ENCODE assay signal across 11 cellular contexts in genomic region chr2:40372278-40372580, GRCh38.
A peak's percentile ranks its signal among the peaks of the same experiment; 100 is the strongest.
DNase-seq lines count a peak whose midpoint lies in the region; ATAC-seq, FAIRE-seq and TF ChIP-seq lines count a peak whose summit lies in the region.
"Had no signal": no experiment of that assay in that cellular context is flagged by ENCODE, and none has a peak within 500 bp of the region (broad histone marks: within the 10 kb centered on the region; RNA-seq: fewer than 3 reads in every experiment).

No MANE protein-coding gene starts in this region.

- H3K4me1 ChIP-seq in astrocyte (ENCODE audit: insufficient read depth, low read length), result peaks cover 36% of the 10 kb centered on the region
- peaks cover 24% of the 10 kb centered on the region for H3K4me1 ChIP-seq in mesodermal cell (ENCODE audit: control insufficient read depth, insufficient read depth, low read length, poor library complexity, severe bottlenecking)
- peaks cover 16% of the 10 kb centered on the region for H3K4me1 ChIP-seq in stomach smooth muscle (ENCODE audit: control insufficient read depth, insufficient read depth, low read length)
- H3K4me1 ChIP-seq in prostate gland (replicated peaks), result no peaks in the 10 kb centered on the region

- H3K9me3 Mint-ChIP-seq in HFFc6, result no peaks in the 10 kb centered on the region
- no peaks in the 10 kb centered on the region for H3K9me3 Mint-ChIP-seq in astrocyte (ENCODE audit: unreplicated experiment)
- H3K9me3 Mint-ChIP-seq in activated naive CD4-positive, alpha-beta T cell treated with anti-CD3 and anti-CD28 coated beads, Interleukin-2, amount 10 ng/mL, durations not matched to agents 7 days and 5 days, result no peaks in the 10 kb centered on the region

- H3K27me3 Mint-ChIP-seq in HFFc6 (ENCODE audit: insufficient read depth) (no peaks in the 10 kb centered on the region), astrocyte (ENCODE audit: low read depth, unreplicated experiment) (no peaks in the 10 kb centered on the region)
- no peaks in the 10 kb centered on the region for H3K27me3 Mint-ChIP-seq in activated naive CD4-positive, alpha-beta T cell treated with anti-CD3 and anti-CD28 coated beads, Interleukin-2, amount 10 ng/mL, durations not matched to agents 7 days and 5 days

- H3K4me3 Mint-ChIP-seq in HFFc6 (peak overlapping the region; percentile 81), astrocyte (ENCODE audit: unreplicated experiment) (no peak overlapping the region)
- no peak overlapping the region for H3K4me3 Mint-ChIP-seq in activated naive CD4-positive, alpha-beta T cell treated with anti-CD3 and anti-CD28 coated beads, Interleukin-2, amount 10 ng/mL, durations not matched to agents 7 days and 5 days

- TF ChIP-seq CTCF in HFFc6 (IDR thresholded peaks at IDR 0.05) (no peak), astrocyte (IDR thresholded peaks at IDR 0.05; ENCODE audit: insufficient read depth, low read depth, low read length) (no peak), prostate gland (IDR thresholded peaks at IDR 0.05) (no peak)

- CTCF ChIA-PET in activated naive CD4-positive, alpha-beta T cell treated with anti-CD3 and anti-CD28 coated beads, Interleukin-2, amount 10 ng/mL, durations not matched to agents 7 days and 5 days (lab: Charles Lee), result no interaction called here

- no peaks in the 10 kb centered on the region for H3K79me2 ChIP-seq in astrocyte (ENCODE audit: insufficient read depth, low read length)

- WGBS in mesodermal cell (ENCODE audit: insufficient coverage in 2 of 2), 2 experiments, result 74 to 89% methylated on average over 1 to 2 of the region's 2 CpGs
- WGBS in prostate gland, result 34% methylated on average over 2 of the region's 2 CpGs

- peak overlapping the region; percentile 99 for H3K27ac Mint-ChIP-seq in HFFc6
- peak overlapping the region; percentile 94 for H3K27ac Mint-ChIP-seq in astrocyte (ENCODE audit: unreplicated experiment)
- no peak overlapping the region for H3K27ac Mint-ChIP-seq in activated naive CD4-positive, alpha-beta T cell treated with anti-CD3 and anti-CD28 coated beads, Interleukin-2, amount 10 ng/mL, durations not matched to agents 7 days and 5 days

- H3K27ac ChIP-seq in astrocyte (ENCODE audit: low read depth, low read length), result peak overlapping the region; percentile 74
- H3K27ac ChIP-seq in mesodermal cell (ENCODE audit: low read depth, low read length, severe bottlenecking), result peak overlapping the region; percentile 68
- peak overlapping the region; percentile 76 for H3K27ac ChIP-seq in stomach smooth muscle (ENCODE audit: low read length)
- peak overlapping the region in 1 of 2 donors; percentile 20 for H3K27ac ChIP-seq in prostate gland

- H3K4me2 ChIP-seq in astrocyte (ENCODE audit: low read length), result peak overlapping the region; percentile 57

- H3K9me3 ChIP-seq in astrocyte (ENCODE audit: insufficient read depth, low read depth, low read length) (no peaks in the 10 kb centered on the region), mesodermal cell (ENCODE audit: control insufficient read depth, low read length) (no peaks in the 10 kb centered on the region), stomach smooth muscle (ENCODE audit: control insufficient read depth in 2 of 2, low read length in 2 of 2) (no peaks in the 10 kb centered on the region), prostate gland (no peaks in the 10 kb centered on the region)

- ATAC-seq in GM18868 (IDR thresholded peaks at IDR 0.05; ENCODE audit: unreplicated experiment), result no peak

- peaks cover 16% of the 10 kb centered on the region for H3K36me3 Mint-ChIP-seq in HFFc6 (ENCODE audit: low read depth)
- no peaks in the 10 kb centered on the region for H3K36me3 Mint-ChIP-seq in astrocyte (ENCODE audit: low read depth, unreplicated experiment)
- H3K36me3 Mint-ChIP-seq in activated naive CD4-positive, alpha-beta T cell treated with anti-CD3 and anti-CD28 coated beads, Interleukin-2, amount 10 ng/mL, durations not matched to agents 7 days and 5 days, result no peaks in the 10 kb centered on the region

- no peak overlapping the region for H2AFZ ChIP-seq in astrocyte (ENCODE audit: low read depth, low read length)

- peak; percentile 76 for FAIRE-seq in astrocyte (lab: Jason Lieb, UNC)

- H3K27me3 ChIP-seq in astrocyte (ENCODE audit: insufficient read depth, low read length) (no peaks in the 10 kb centered on the region), stomach smooth muscle (ENCODE audit: control insufficient read depth in 1 of 2, insufficient read depth in 2 of 2, low read length in 2 of 2) (no peaks in the 10 kb centered on the region), prostate gland (replicated peaks; ENCODE audit: insufficient read depth) (no peaks in the 10 kb centered on the region)

- H3K4me1 Mint-ChIP-seq in HFFc6 (ENCODE audit: low read depth), result peaks cover 67% of the 10 kb centered on the region
- H3K4me1 Mint-ChIP-seq in astrocyte (ENCODE audit: low read depth, unreplicated experiment), result peaks cover 57% of the 10 kb centered on the region
- H3K4me1 Mint-ChIP-seq in activated naive CD4-positive, alpha-beta T cell treated with anti-CD3 and anti-CD28 coated beads, Interleukin-2, amount 10 ng/mL, durations not matched to agents 7 days and 5 days, result no peaks in the 10 kb centered on the region

- H3K4me3 ChIP-seq in astrocyte (ENCODE audit: insufficient read depth, low read depth, low read length) (no peak overlapping the region), mesodermal cell (ENCODE audit: extremely low read depth, insufficient read depth, low read length, poor library complexity, severe bottlenecking) (no peak overlapping the region), stomach smooth muscle (ENCODE audit: low read length in 2 of 2) (peak overlapping the region in 1 of 2 donors; percentile 12), prostate gland (no peak overlapping the region)

- intact Hi-C loops in prostate gland (cut with DNase I), result loop anchor here (5.0 kb wide), 1 partner anchor 80 kb away; the partner anchor contains the start of gene SLC8A1

- no peaks in the 10 kb centered on the region for H4K20me1 ChIP-seq in astrocyte (ENCODE audit: insufficient read depth, low read length)

- H3K9ac ChIP-seq in astrocyte (ENCODE audit: low read length) (peak overlapping the region; percentile 54), stomach smooth muscle (ENCODE audit: low read length in 2 of 2) (peak overlapping the region in 1 of 2 donors; percentile 3)

- H3K36me3 ChIP-seq in astrocyte (ENCODE audit: insufficient read depth, low read length), result no peaks in the 10 kb centered on the region
- no peaks in the 10 kb centered on the region for H3K36me3 ChIP-seq in mesodermal cell (ENCODE audit: control insufficient read depth, insufficient read depth, low read length)
- H3K36me3 ChIP-seq in stomach smooth muscle (ENCODE audit: control insufficient read depth in 2 of 2, insufficient read depth in 2 of 2, low read length in 2 of 2), result no peaks in the 10 kb centered on the region
- H3K36me3 ChIP-seq in prostate gland, result no peaks in the 10 kb centered on the region

- DNase-seq in HFFc6 (no peak), astrocyte (ENCODE audit: low read depth) (peak; percentile 65), T-helper 1 cell (no peak), prostate gland (ENCODE audit: low spot score) (no peak)
- DNase-seq in activated naive CD4-positive, alpha-beta T cell treated with anti-CD3 and anti-CD28 coated beads, Interleukin-2, amount 10 ng/mL, durations not matched to agents 7 days and 5 days, result no peak
- DNase-seq: activated T-cell treated with anti-CD3 and anti-CD28 coated beads, Interleukin-2, amount 50 U/mL, for 1 hour; NCI-H446 treated with DMSO at 0.1 percent for 48 hours; stimulated activated CD8-positive, alpha-beta memory T cell treated with anti-CD3 and anti-CD28 coated beads, Interleukin-4, amount 100 ng/mL, for 48 hours had no signal

- no peak for TF ChIP-seq POLR2A in prostate gland (IDR thresholded peaks at IDR 0.05)
